Comparison of ENCODE assay signal across 8 cellular contexts in the genomic region with DNA sequence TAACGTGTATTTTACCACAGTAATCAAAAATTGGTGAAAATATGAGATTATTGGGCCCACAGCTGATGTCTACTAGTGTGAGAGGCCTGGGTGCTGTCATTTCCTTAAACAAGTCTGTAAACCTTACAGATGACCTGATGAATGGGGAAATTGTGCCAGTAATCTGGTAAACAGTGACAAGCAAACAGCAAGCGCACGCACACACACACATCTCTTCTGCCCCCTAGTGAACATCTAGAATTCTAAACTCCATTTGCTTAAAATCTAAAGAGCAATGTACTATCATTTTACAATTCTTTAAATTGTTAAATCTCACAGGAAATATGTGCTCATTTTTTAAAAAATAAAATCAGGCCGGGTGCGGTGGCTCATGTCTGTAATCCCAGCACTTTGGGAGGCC. TPM values are rescaled to one million over a fixed set of nuclear protein-coding genes. Genes with fewer than 3 reads are reported as not detected.
DNase-seq lines count a peak whose midpoint lies in the region; ATAC-seq and TF ChIP-seq lines count a peak whose summit lies in the region.

No MANE protein-coding gene starts in this region.

- no peaks in the 10 kb centered on the region for H3K36me3 ChIP-seq in SJCRH30

- TF ChIP-seq CTCF in nephron progenitor cell (IDR thresholded peaks at IDR 0.05), result peak; percentile 31

- no peaks in the 10 kb centered on the region; the same call in 1 of the 2 replicates for H3K4me1 ChIP-seq in SJCRH30

- no peak overlapping the region for H3K4me3 Mint-ChIP-seq in nephron progenitor cell

- ATAC-seq in esophagus mucosa (peak; percentile 59), GM18907 (IDR thresholded peaks at IDR 0.05; ENCODE audit: unreplicated experiment) (no peak)

- no peak overlapping the region for H3K27ac ChIP-seq in SJCRH30

- no peak overlapping the region for H3K27ac Mint-ChIP-seq in nephron progenitor cell

- H3K9me3 ChIP-seq in SJCRH30 (replicated peaks), result no peaks in the 10 kb centered on the region

- H3K9me3 Mint-ChIP-seq in nephron progenitor cell, result no peaks in the 10 kb centered on the region

- no peak overlapping the region for H3K4me3 ChIP-seq in Jurkat, Clone E6-1 (ENCODE audit: low read length)
- H3K4me3 ChIP-seq in SJCRH30, result no peak overlapping the region

- DNase-seq in Daoy (ENCODE audit: low read depth) (peak; percentile 50), SJCRH30 (peak; percentile 29 to 76), nephron progenitor cell (no peak), T1000 (lab: John Stamatoyannopoulos, UW) (no peak), T-helper 9 cell (no peak)
- peak; percentile 62 for DNase-seq in Jurkat, Clone E6-1 (ENCODE audit: low read depth, low spot score)

- H3K4me1 Mint-ChIP-seq in nephron progenitor cell, result no peaks in the 10 kb centered on the region

- H3K27me3 ChIP-seq in SJCRH30, result no peaks in the 10 kb centered on the region

- peaks cover 19% of the 10 kb centered on the region for H3K27me3 Mint-ChIP-seq in nephron progenitor cell (ENCODE audit: low read depth, poor library complexity)

- no peaks in the 10 kb centered on the region for H3K36me3 Mint-ChIP-seq in nephron progenitor cell (ENCODE audit: low read depth)

RNA-seq across cellular contexts. Expression of gene RAPGEF1, which starts 7.5 kb away (rescaled TPM):
- 12.3 and 34.2 TPM in 2 replicates for total RNA-seq in Daoy (2014; rRNA removed; shearing (Covaris generic))
- 32.8 TPM for polyA plus RNA-seq in Jurkat, Clone E6-1 (2012; ENCODE audit: insufficient read depth, insufficient read length)
- total RNA-seq in SJCRH30 (2014; rRNA removed; shearing (Covaris generic)), result 78.5 and 82.0 TPM in 2 replicates
- 21.0 TPM for total RNA-seq in esophagus mucosa

Comparison
In these comparisons a context has a peak if more than half of its experiments do, and no peak if none do; other contexts are left out.
1. DNase-seq: peak in Daoy (single experiment), Jurkat, Clone E6-1 (single experiment) and SJCRH30 (2 of 2); none in nephron progenitor cell (single experiment), T1000 (single experiment) and T-helper 9 cell (single experiment).